23 cellular contexts compared by ENCODE assay signal in genomic region chr6:16028966-16029365, GRCh38.
"Had no signal": no experiment of that assay in that cellular context is flagged by ENCODE, and none has a peak within 500 bp of the region (broad histone marks: within the 10 kb centered on the region; RNA-seq: fewer than 3 reads in every experiment).

No MANE protein-coding gene starts in this region.

- DNase-seq: activated CD4-positive, CD25-positive, alpha-beta regulatory T cell; activated CD8-positive, alpha-beta memory T cell treated with anti-CD3 and anti-CD28 coated beads for 24 hours; activated effector memory CD4-positive, alpha-beta T cell treated with anti-CD3 and anti-CD28 coated beads, Interleukin-2, amount 50 U/mL, for 16 hours; activated naive CD4-positive, alpha-beta T cell treated with Interleukin-2 at 50 U/mL for 16 hours; activated naive CD8-positive, alpha-beta T cell treated with anti-CD3 and anti-CD28 coated beads, Interleukin-2, amount 10 ng/mL, durations not matched to agents 7 days and 5 days; aorta; central memory CD4-positive, alpha-beta T cell; Kasumi-1; KBM-7; NCI-H1105 treated with DMSO at 0.1 percent for 48 hours; NCI-H1436 treated with DMSO at 0.1 percent for 48 hours; NCI-H187; NCI-H2081; NCI-H510A treated with DMSO at 0.1 percent for 48 hours; NCI-H69; NK-92 treated with Interleukin-12 subunit alpha and Interleukin-12 subunit beta, amount 100 ng/mL, for 24 hours; OCI-M1; RPMI8226; T-cell; T-helper 2 cell had no signal

- H3K4me1 Mint-ChIP-seq: T-cell had no signal

- H3K4me3 Mint-ChIP-seq: activated naive CD8-positive, alpha-beta T cell treated with anti-CD3 and anti-CD28 coated beads, Interleukin-2, amount 10 ng/mL, durations not matched to agents 7 days and 5 days; activated T-helper 1 cell treated with anti-CD3 and anti-CD28 coated beads, Interleukin-12 subunit alpha, Interleukin-12 subunit beta, Interleukin-2, Interleukin-4 antibody, amounts not matched to agents 30 ng/mL and 10 ng/mL and 1 ng/mL, durations not matched to agents 14 hours and 24 hours and 36 hours; T-cell had no signal

- ATAC-seq: Panc1, Right ventricle myocardium inferior, T-cell had no signal

- H3K36me3 Mint-ChIP-seq: activated naive CD8-positive, alpha-beta T cell treated with anti-CD3 and anti-CD28 coated beads, Interleukin-2, amount 10 ng/mL, durations not matched to agents 7 days and 5 days; T-cell had no signal

- H3K9me3 Mint-ChIP-seq: activated T-helper 1 cell treated with anti-CD3 and anti-CD28 coated beads, Interleukin-12 subunit alpha, Interleukin-12 subunit beta, Interleukin-2, Interleukin-4 antibody, amounts not matched to agents 30 ng/mL and 10 ng/mL and 1 ng/mL, durations not matched to agents 14 hours and 24 hours and 36 hours; T-cell had no signal

- H3K27ac Mint-ChIP-seq: activated naive CD8-positive, alpha-beta T cell treated with anti-CD3 and anti-CD28 coated beads, Interleukin-2, amount 10 ng/mL, durations not matched to agents 7 days and 5 days; activated T-helper 1 cell treated with anti-CD3 and anti-CD28 coated beads, Interleukin-12 subunit alpha, Interleukin-12 subunit beta, Interleukin-2, Interleukin-4 antibody, amounts not matched to agents 30 ng/mL and 10 ng/mL and 1 ng/mL, durations not matched to agents 14 hours and 24 hours and 36 hours; T-cell had no signal
